In genomic region chr17:63827801-63828221, GRCh38 we compare ENCODE assay signal across 8 cellular contexts. TPM values are rescaled to one million over a fixed set of nuclear protein-coding genes. Genes with fewer than 3 reads are reported as not detected.
A peak's percentile ranks its signal among the peaks of the same experiment; 100 is the strongest.
DNase-seq lines count a peak whose midpoint lies in the region; ATAC-seq and TF ChIP-seq lines count a peak whose summit lies in the region.

No MANE protein-coding gene starts in this region.

- peak overlapping the region; percentile 90 for H2AFZ ChIP-seq in KMS-11 (ENCODE audit: low read depth)

- ATAC-seq in central memory CD8-positive, alpha-beta T cell (replicated peaks; ENCODE audit: extremely low read depth, poor library complexity, severe bottlenecking), result no peak
- ATAC-seq in GM21786 (IDR thresholded peaks at IDR 0.05; ENCODE audit: unreplicated experiment) (no peak), GM19035 (IDR thresholded peaks at IDR 0.05; ENCODE audit: unreplicated experiment) (no peak)

- no peaks in the 10 kb centered on the region for H3K27me3 ChIP-seq in KMS-11 (ENCODE audit: insufficient read depth, low read depth)

- CTCF ChIA-PET in AG04449 (lab: Yijun Ruan, JAX), result interaction anchor here (0.8 to 6.3 kb wide), 6 partner anchors 9 to 86 kb away, joined by 3 to 58 read pairs (median 5); partner anchors contain the start of gene SMARCD2

- TF ChIP-seq CTCF in AG04449 (IDR thresholded peaks at IDR 0.05; ENCODE audit: insufficient read depth, low read length, missing control alignments), result no peak
- TF ChIP-seq CTCF in KMS-11 (conservative IDR thresholded peaks at IDR 0.05; ENCODE audit: low read depth, low read length), result no peak

- H3K4me3 Mint-ChIP-seq in central memory CD8-positive, alpha-beta T cell, result peak overlapping the region; percentile 95

- peaks cover 38% of the 10 kb centered on the region; the same call in 1 of the 2 replicates for H3K36me3 ChIP-seq in KMS-11 (ENCODE audit: insufficient read depth)

- H3K4me2 ChIP-seq in KMS-11, result peak overlapping the region; percentile 96

- DNase-seq in AG04449 (ENCODE audit: low read depth, low spot score) (no peak), myocyte (ENCODE audit: low read depth) (peak; percentile 8), GM03348 (ENCODE audit: low spot score) (no peak), GM19240 (ENCODE audit: insufficient read length, low spot score) (no peak)
- DNase-seq in central memory CD8-positive, alpha-beta T cell (ENCODE audit: low spot score in 2 of 2), result no peak

- peak overlapping the region; percentile 98 for H3K27ac Mint-ChIP-seq in central memory CD8-positive, alpha-beta T cell (ENCODE audit: low read depth)

- POLR2A ChIA-PET in AG04449 (lab: Yijun Ruan, JAX), result interaction anchor here (0.7 to 1.3 kb wide), 3 partner anchors 13 to 153 kb away, joined by 3 to 5 read pairs (median 4); no protein-coding TSS in a partner anchor

- H3K27me3 Mint-ChIP-seq in central memory CD8-positive, alpha-beta T cell, result no peaks in the 10 kb centered on the region

- H3K9me3 Mint-ChIP-seq in central memory CD8-positive, alpha-beta T cell, result no peaks in the 10 kb centered on the region

- peak overlapping the region; percentile 73 for H3K27ac ChIP-seq in KMS-11

- peak overlapping the region; percentile 80 for H3K9ac ChIP-seq in KMS-11

- H3K4me1 ChIP-seq in KMS-11 (ENCODE audit: low read depth, poor library complexity, severe bottlenecking), result peaks cover 30% of the 10 kb centered on the region

- H3K79me2 ChIP-seq in KMS-11 (ENCODE audit: insufficient read depth, low read depth), result peaks cover 48% of the 10 kb centered on the region

- no peaks in the 10 kb centered on the region for H4K20me1 ChIP-seq in KMS-11 (ENCODE audit: insufficient read depth)

- peak overlapping the region; percentile 84 for H3K4me3 ChIP-seq in AG04449 (ENCODE audit: low read depth, low read length)
- H3K4me3 ChIP-seq in KMS-11 (IDR thresholded peaks at IDR 0.05; ENCODE audit: insufficient read depth, low read depth, low read length), result no peak overlapping the region

- H3K36me3 Mint-ChIP-seq in central memory CD8-positive, alpha-beta T cell (ENCODE audit: insufficient read depth), result peaks cover 51% of the 10 kb centered on the region

- H3K4me1 Mint-ChIP-seq in central memory CD8-positive, alpha-beta T cell, result peaks cover 78% of the 10 kb centered on the region

RNA-seq across cellular contexts. Expression of gene FTSJ3, which starts 0.3 kb away (rescaled TPM):
- total RNA-seq in myocyte, result 27.9 and 49.9 TPM in 2 replicates
- 32.9 TPM for polyA plus RNA-seq in myocyte (2012)

RNA-seq across cellular contexts. Expression of gene PSMC5, which starts 0.6 kb away (rescaled TPM):
- total RNA-seq in myocyte, result 36.8 and 50.2 TPM in 2 replicates
- 161 TPM for polyA plus RNA-seq in myocyte (2012)

RNA-seq across cellular contexts. Expression of gene SMARCD2, which starts 14.7 kb away (rescaled TPM):
- total RNA-seq in myocyte, result 28.5 and 28.8 TPM in 2 replicates
- polyA plus RNA-seq in myocyte (2012), result 31.2 TPM

RNA-seq across cellular contexts. Expression of gene CSH2, which starts 45.7 kb away (rescaled TPM):
- total RNA-seq in myocyte, result not detected in 2 replicates
- polyA plus RNA-seq in myocyte (2012), result not detected

RNA-seq across cellular contexts. Expression of gene DDX42, which starts 53.8 kb away (rescaled TPM):
- 46.5 and 47.6 TPM in 2 replicates for total RNA-seq in myocyte
- polyA plus RNA-seq in myocyte (2012), result 66.7 TPM
